In genomic region chr7:117007285-117007684, GRCh38 we compare ENCODE assay signal across 1 cellular context.
TF ChIP-seq lines count a peak whose summit lies in the region.

No MANE protein-coding gene starts in this region.

TF ChIP-seq in WTC11, 78 proteins besides CTCF, POLR2A, EP300 and RAD21 (continued from another document):
- TF ChIP-seq E2F5 (CRISPR knock-in tag; IDR thresholded peaks at IDR 0.05) = no peak
- no peak for TF ChIP-seq ZNF532 (CRISPR knock-in tag; IDR thresholded peaks at IDR 0.05; ENCODE audit: borderline replicate concordance)
- no peak for TF ChIP-seq SMAD4 (CRISPR knock-in tag; IDR thresholded peaks at IDR 0.05)
- no peak for TF ChIP-seq FOXK1 (CRISPR knock-in tag; IDR thresholded peaks at IDR 0.05)
- TF ChIP-seq TEAD1 (CRISPR knock-in tag; IDR thresholded peaks at IDR 0.05) = no peak
